ENCODE assay signal across 20 cellular contexts in the genomic region with DNA sequence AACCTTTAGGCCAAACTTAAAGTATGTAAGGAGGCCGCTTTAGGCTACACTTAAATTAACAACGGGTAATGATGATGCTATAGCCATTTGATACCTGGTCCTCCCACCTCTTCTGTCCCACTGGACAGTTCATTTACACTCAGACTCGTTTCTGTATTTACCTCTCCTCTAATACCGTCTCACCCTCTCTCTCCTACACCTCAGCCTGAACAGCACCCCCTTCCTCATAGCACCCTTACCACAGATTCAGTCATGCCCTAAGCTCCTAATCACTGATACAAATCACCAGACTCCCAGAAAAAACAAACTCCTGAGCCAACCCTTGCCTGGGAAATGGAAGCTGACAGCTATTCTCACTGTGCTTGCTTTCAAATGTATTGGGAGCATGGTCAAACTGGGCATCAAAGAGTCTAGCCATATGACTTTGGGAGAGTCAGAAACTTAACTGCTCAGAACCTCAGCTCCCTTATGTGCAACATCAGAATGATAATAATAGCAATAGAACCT.
"Had no signal": no experiment of that assay in that cellular context is flagged by ENCODE, and none has a peak within 500 bp of the region (broad histone marks: within the 10 kb centered on the region; RNA-seq: fewer than 3 reads in every experiment).

No MANE protein-coding gene starts in this region.

- H3K9me3 Mint-ChIP-seq: activated T-cell treated with anti-CD3 and anti-CD28 coated beads, Interleukin-2, amount 50 U/mL, for 4 hours; naive thymus-derived CD4-positive, alpha-beta T cell; stimulated activated naive CD8-positive, alpha-beta T cell treated with anti-CD3 and anti-CD28 coated beads, Interleukin-15, Interleukin-2, amounts not matched to agents 100 ng/mL and 50 ng/mL, for 24 hours; T-helper 1 cell treated with Interleukin-12 subunit alpha and Interleukin-12 subunit beta and Interleukin-4 antibody, amounts not matched to agents 30 μg/mL and 1 μg/mL, for 36 hours; type B pancreatic cell had no signal

- H3K4me3 ChIP-seq: coronary artery, left ventricle myocardium inferior had no signal

- H3K36me3 Mint-ChIP-seq: type B pancreatic cell had no signal

- H3K4me3 Mint-ChIP-seq: activated T-cell treated with anti-CD3 and anti-CD28 coated beads, Interleukin-2, amount 50 U/mL, for 4 hours; naive thymus-derived CD4-positive, alpha-beta T cell; stimulated activated naive CD8-positive, alpha-beta T cell treated with anti-CD3 and anti-CD28 coated beads, Interleukin-15, Interleukin-2, amounts not matched to agents 100 ng/mL and 50 ng/mL, for 24 hours; T-helper 1 cell treated with Interleukin-12 subunit alpha and Interleukin-12 subunit beta and Interleukin-4 antibody, amounts not matched to agents 30 μg/mL and 1 μg/mL, for 36 hours; type B pancreatic cell had no signal

- ATAC-seq: activated T-cell treated with anti-CD3 and anti-CD28 coated beads, Interleukin-2, amount 50 U/mL, for 4 hours; naive thymus-derived CD4-positive, alpha-beta T cell had no signal

- H3K27me3 Mint-ChIP-seq: naive thymus-derived CD4-positive, alpha-beta T cell; stimulated activated naive CD8-positive, alpha-beta T cell treated with anti-CD3 and anti-CD28 coated beads, Interleukin-15, Interleukin-2, amounts not matched to agents 100 ng/mL and 50 ng/mL, for 24 hours; type B pancreatic cell had no signal

- H3K4me1 ChIP-seq: parathyroid adenoma had no signal

- H3K4me1 Mint-ChIP-seq: naive thymus-derived CD4-positive, alpha-beta T cell had no signal

- H3K27me3 ChIP-seq: brain microvascular endothelial cell, neutrophil had no signal

- H3K27ac Mint-ChIP-seq: naive thymus-derived CD4-positive, alpha-beta T cell; stimulated activated naive CD8-positive, alpha-beta T cell treated with anti-CD3 and anti-CD28 coated beads, Interleukin-15, Interleukin-2, amounts not matched to agents 100 ng/mL and 50 ng/mL, for 24 hours; T-helper 1 cell treated with Interleukin-12 subunit alpha and Interleukin-12 subunit beta and Interleukin-4 antibody, amounts not matched to agents 30 μg/mL and 1 μg/mL, for 36 hours; type B pancreatic cell had no signal

- H3K27ac ChIP-seq: brain microvascular endothelial cell, coronary artery, left ventricle myocardium inferior, neutrophil, parathyroid adenoma had no signal

- H3K9me3 ChIP-seq: left ventricle myocardium inferior, neutrophil had no signal

- DNase-seq: activated CD4-positive, alpha-beta T cell treated with anti-CD3 and anti-CD28 coated beads, Interleukin-2, amount 50 U/mL, for 1 hour; activated CD4-positive, CD25-positive, alpha-beta regulatory T cell treated with anti-CD3 and anti-CD28 coated beads, Interleukin-2, amount 50 U/mL, for 72 hours; activated CD8-positive, alpha-beta memory T cell treated with anti-CD3 and anti-CD28 coated beads, Interleukin-2, amount 50 U/mL, for 4 hours; activated naive CD4-positive, alpha-beta T cell treated with anti-CD3 and anti-CD28 coated beads, Interleukin-2, amount 50 U/mL, for 16 hours; activated T-cell treated with anti-CD3 and anti-CD28 coated beads, Interleukin-2, amount 50 U/mL, for 4 hours; aorta; brain microvascular endothelial cell; erythroblast; foreskin melanocyte; glutamatergic neuron; hypothalamus; left ventricle myocardium inferior; mammary epithelial cell; naive thymus-derived CD4-positive, alpha-beta T cell had no signal

- H3K36me3 ChIP-seq: brain microvascular endothelial cell, left ventricle myocardium inferior, neutrophil had no signal
